8 cellular contexts compared by ENCODE assay signal in the genomic region with DNA sequence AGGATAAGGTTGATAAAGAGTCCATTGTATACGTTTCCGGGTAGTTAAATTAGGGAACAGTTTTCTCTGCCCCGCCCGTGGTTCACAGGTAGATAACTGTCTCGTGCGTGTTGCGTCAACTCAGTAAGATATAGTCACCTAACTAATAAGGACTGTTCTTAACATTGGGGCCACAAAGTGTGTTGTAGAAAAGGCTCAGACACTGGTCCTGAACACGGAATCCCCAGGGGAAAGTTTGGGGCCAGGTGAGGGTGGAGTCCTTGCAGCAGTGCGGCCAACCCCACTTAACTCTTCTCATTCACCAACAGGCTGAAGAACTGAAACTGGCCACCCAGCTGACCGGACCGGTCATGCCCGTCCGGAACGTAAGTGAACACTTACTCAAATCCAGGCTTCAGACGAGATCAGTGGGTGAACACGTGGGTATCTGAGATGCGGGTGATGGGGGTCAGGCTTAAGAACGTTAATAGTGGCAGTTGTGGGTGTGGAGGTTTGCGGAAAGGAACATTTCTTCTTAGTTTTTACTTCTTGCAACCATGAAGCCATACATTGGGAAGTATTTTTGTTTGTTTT. TPM values are rescaled to one million over a fixed set of nuclear protein-coding genes. Genes with fewer than 3 reads are reported as not detected.
DNase-seq lines count a peak whose midpoint lies in the region; ATAC-seq and TF ChIP-seq lines count a peak whose summit lies in the region.

No MANE protein-coding gene starts in this region.

- H3K4me1 ChIP-seq in left lung: peaks cover 16 to 80% of the 10 kb centered on the region in 2 donors

- CTCF ChIA-PET in HEK293T (lab: Yijun Ruan, JAX): no interaction called here

- ATAC-seq in left lung: no peak
- ATAC-seq in HG03196 (IDR thresholded peaks at IDR 0.05; ENCODE audit: unreplicated experiment): no peak

- POLR2A ChIA-PET in HEK293T (lab: Yijun Ruan, JAX): interaction anchor here (0.6 to 1.1 kb wide), 3 partner anchors 14 to 37 kb away, joined by 3 to 5 read pairs (median 3); partner anchors contain the start of gene CPNE7

- H3K27me3 ChIP-seq in left lung: no peaks in the 10 kb centered on the region

- intact Hi-C loops in left lung (cut with DNase I): no loop called here

- peaks cover 48% of the 10 kb centered on the region for H3K36me3 Mint-ChIP-seq in activated naive CD8-positive, alpha-beta T cell treated with anti-CD3 and anti-CD28 coated beads for 36 hours

- H3K36me3 ChIP-seq in left lung: peaks cover 0 to 42% of the 10 kb centered on the region in 2 donors

- H3K4me3 ChIP-seq in left lung: peak overlapping the region; percentile 88 to 95

- H3K9me3 Mint-ChIP-seq in activated naive CD8-positive, alpha-beta T cell treated with anti-CD3 and anti-CD28 coated beads for 36 hours: no peaks in the 10 kb centered on the region

- TF ChIP-seq CTCF in 22Rv1 (IDR thresholded peaks at IDR 0.05) (no peak), left lung (IDR thresholded peaks at IDR 0.05) (no peak)

- peak overlapping the region; percentile 93 for H3K27ac Mint-ChIP-seq in activated naive CD8-positive, alpha-beta T cell treated with anti-CD3 and anti-CD28 coated beads for 36 hours

- H3K4me1 Mint-ChIP-seq in activated naive CD8-positive, alpha-beta T cell treated with anti-CD3 and anti-CD28 coated beads for 36 hours: peaks cover 49% of the 10 kb centered on the region

- peak overlapping the region; percentile 93 for H3K27ac ChIP-seq in 22Rv1
- H3K27ac ChIP-seq in left lung: no peak overlapping the region

- no peaks in the 10 kb centered on the region for H3K27me3 Mint-ChIP-seq in activated naive CD8-positive, alpha-beta T cell treated with anti-CD3 and anti-CD28 coated beads for 36 hours

- peak overlapping the region; percentile 97 for H3K4me3 Mint-ChIP-seq in activated naive CD8-positive, alpha-beta T cell treated with anti-CD3 and anti-CD28 coated beads for 36 hours

- no peak for DNase-seq in HEK293T (ENCODE audit: extremely low spot score)
- no peak for DNase-seq in activated naive CD8-positive, alpha-beta T cell treated with anti-CD3 and anti-CD28 coated beads for 36 hours
- no peak for DNase-seq in left lung
- DNase-seq in SHP77 treated with DMSO at 0.1 percent for 48 hours (lab: John Stamatoyannopoulos, UW): no peak
- DNase-seq in putamen (ENCODE audit: low spot score): no peak
- no peak for DNase-seq in stimulated activated CD4-positive, alpha-beta T cell treated with anti-CD3 and anti-CD28 coated beads, Interleukin-12 subunit alpha, Interleukin-12 subunit beta, amount 100 ng/mL, for 4 hours

- no peaks in the 10 kb centered on the region for H3K9me3 ChIP-seq in left lung

TF ChIP-seq in HEK293T, 16 proteins besides CTCF, POLR2A, EP300 and RAD21:
- 0 out of 2 replicates have a peak, but pooled peaks have one; percentile 9 for TF ChIP-seq NFRKB (IDR thresholded peaks at IDR 0.05)
- no peak for TF ChIP-seq ELF4 (IDR thresholded peaks at IDR 0.05)

RNA-seq across cellular contexts. Expression of gene RPL13, which starts 1.6 kb away (rescaled TPM):
- total RNA-seq in activated naive CD8-positive, alpha-beta T cell treated with anti-CD3 and anti-CD28 coated beads for 36 hours: 1,000 to 10,000 TPM; 2,814 to 2,845 TPM
- 1,000 to 10,000 TPM; 1,639 to 1,736 TPM for total RNA-seq in left lung

RNA-seq across cellular contexts. Expression of gene CPNE7, which starts 13.4 kb away (rescaled TPM):
- total RNA-seq in activated naive CD8-positive, alpha-beta T cell treated with anti-CD3 and anti-CD28 coated beads for 36 hours: 1 to 10 TPM; 5.7 to 6.0 TPM
- 1 to 10 TPM in 1 of 2 donors, under 1 TPM in 1; 0.50 to 1.3 TPM for total RNA-seq in left lung

RNA-seq across cellular contexts. Expression of gene DPEP1, which starts 51.3 kb away (rescaled TPM):
- total RNA-seq in activated naive CD8-positive, alpha-beta T cell treated with anti-CD3 and anti-CD28 coated beads for 36 hours: under 1 TPM in 1 of 2 experiments, not detected in 1; 0.16 TPM
- total RNA-seq in left lung: 1 to 10 TPM in 1 of 2 donors, under 1 TPM in 1; 0.31 to 2.5 TPM

RNA-seq across cellular contexts. Expression of gene SPG7, which starts 53.9 kb away (rescaled TPM):
- 10 to 100 TPM; 63.1 to 76.7 TPM for total RNA-seq in activated naive CD8-positive, alpha-beta T cell treated with anti-CD3 and anti-CD28 coated beads for 36 hours
- total RNA-seq in left lung: 10 to 100 TPM; 79.3 to 79.5 TPM
